In the genomic region with DNA sequence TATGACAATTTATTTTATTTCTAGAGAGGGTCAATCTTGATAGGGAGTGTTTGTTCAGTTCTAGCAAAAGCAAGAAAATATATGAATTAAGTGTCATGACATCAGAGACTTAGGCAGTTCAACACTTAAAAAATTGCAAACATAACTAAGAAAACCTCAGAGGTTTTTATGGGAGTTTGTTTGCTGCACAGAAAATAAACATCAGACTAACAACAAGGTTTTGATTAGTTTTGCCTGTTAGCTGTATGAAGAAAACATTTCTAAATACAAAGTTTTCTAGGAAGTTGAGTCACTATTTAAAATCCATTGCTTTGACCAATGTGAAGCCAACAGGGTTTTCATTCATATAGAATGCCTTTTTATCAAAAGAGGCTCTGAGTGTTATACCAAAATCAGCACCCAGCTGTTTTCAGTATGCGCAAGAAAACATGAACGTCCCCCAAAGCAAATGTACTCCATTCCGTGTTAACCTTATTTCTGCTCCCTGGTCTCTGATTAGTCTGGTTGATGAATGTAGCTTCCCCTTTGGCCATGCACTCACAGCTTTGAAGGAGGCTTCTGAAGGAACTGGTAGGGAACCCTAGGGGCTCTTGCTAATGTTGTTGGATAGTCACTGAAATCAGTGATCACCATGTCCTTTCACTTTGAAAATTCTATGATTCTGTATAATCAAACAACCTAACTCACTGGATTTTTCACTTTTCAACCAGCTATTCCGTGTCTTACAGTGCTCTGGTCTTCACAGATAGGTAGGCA, we compare ENCODE assay signal across 9 cellular contexts.
DNase-seq lines count a peak whose midpoint lies in the region; ATAC-seq and TF ChIP-seq lines count a peak whose summit lies in the region.
"Had no signal": no experiment of that assay in that cellular context is flagged by ENCODE, and none has a peak within 500 bp of the region (broad histone marks: within the 10 kb centered on the region; RNA-seq: fewer than 3 reads in every experiment).

No MANE protein-coding gene starts in this region.

- H3K4ac ChIP-seq in trophoblast cell (ENCODE audit: low read depth, low read length): no peak overlapping the region

- no peak overlapping the region for H3K4me2 ChIP-seq in trophoblast cell (ENCODE audit: low read length)

- peaks cover 3% of the 10 kb centered on the region for H3K4me1 ChIP-seq in colonic mucosa
- H3K4me1 ChIP-seq in trophoblast cell (ENCODE audit: control insufficient read depth in 1 of 2, insufficient read depth in 2 of 2, low read length in 2 of 2): no peaks in the 10 kb centered on the region

- no peak overlapping the region for H2AFZ ChIP-seq in trophoblast cell (ENCODE audit: insufficient read depth, low read length, poor library complexity)

- intact Hi-C loops in colonic mucosa (cut with DNase I): no loop called here

- no peak for TF ChIP-seq POLR2A in GM18505 (IDR thresholded peaks at IDR 0.05; ENCODE audit: borderline replicate concordance, extremely low read depth, insufficient read depth, insufficient read length)

- no peak overlapping the region for H4K8ac ChIP-seq in trophoblast cell (ENCODE audit: low read depth, low read length)

- H3K23ac ChIP-seq in trophoblast cell (ENCODE audit: low read length): no peak overlapping the region

- H3K79me1 ChIP-seq in trophoblast cell (ENCODE audit: low read length): no peaks in the 10 kb centered on the region

- no peak overlapping the region for H3K4me3 ChIP-seq in colonic mucosa
- no peak overlapping the region for H3K4me3 ChIP-seq in trophoblast cell (ENCODE audit: low read depth, low read length)

- no peak overlapping the region for H2BK5ac ChIP-seq in trophoblast cell (ENCODE audit: low read depth, low read length, poor library complexity)

- no peak overlapping the region for H2BK12ac ChIP-seq in trophoblast cell (ENCODE audit: low read length)

- DNase-seq in colonic mucosa: no peak
- DNase-seq in trophoblast cell: no peak
- DNase-seq in cerebellum (ENCODE audit: low spot score): no peak
- DNase-seq in ecto neural progenitor cell (ENCODE audit: low spot score): no peak
- DNase-seq in LoVo (ENCODE audit: low spot score): no peak
- DNase-seq: activated effector memory CD4-positive, alpha-beta T cell treated with anti-CD3 and anti-CD28 coated beads, Interleukin-2, amount 50 U/mL, for 16 hours had no signal

- H2AK5ac ChIP-seq in trophoblast cell (ENCODE audit: low read length): no peak overlapping the region

- H3K9ac ChIP-seq in colonic mucosa (ENCODE audit: low read depth in 2 of 2, low read length in 2 of 2) (no peak overlapping the region), trophoblast cell (ENCODE audit: low read length) (no peak overlapping the region)

- H4K91ac ChIP-seq in trophoblast cell (ENCODE audit: low read depth, low read length): no peak overlapping the region

- H3K27me3 ChIP-seq in colonic mucosa (no peaks in the 10 kb centered on the region), trophoblast cell (ENCODE audit: insufficient read depth, low read length) (no peaks in the 10 kb centered on the region)

- ATAC-seq in GM18505 (IDR thresholded peaks at IDR 0.05; ENCODE audit: unreplicated experiment): peak; percentile 8
- ATAC-seq in GM21390 (IDR thresholded peaks at IDR 0.05; ENCODE audit: unreplicated experiment): peak; percentile 16
- ATAC-seq in HG03354 (IDR thresholded peaks at IDR 0.05; ENCODE audit: poor library complexity, severe bottlenecking, unreplicated experiment): peak; percentile 17

- no peaks in the 10 kb centered on the region for H3K79me2 ChIP-seq in trophoblast cell (ENCODE audit: control insufficient read depth, insufficient read depth, low read length, poor library complexity)

- H4K12ac ChIP-seq in trophoblast cell (ENCODE audit: low read depth, low read length): no peak overlapping the region

- no CpG with 5 or more reads among the region's 4 CpGs for WGBS in trophoblast cell (ENCODE audit: extremely low coverage, insufficient coverage, insufficient read length)

- no peaks in the 10 kb centered on the region for H3K36me3 ChIP-seq in colonic mucosa
- H3K36me3 ChIP-seq in trophoblast cell (ENCODE audit: control insufficient read depth in 1 of 2, insufficient read depth in 2 of 2, low read length in 2 of 2): peaks cover 8 to 11% of the 10 kb centered on the region in 2 experiments

- H2BK120ac ChIP-seq in trophoblast cell (ENCODE audit: insufficient read depth, low read length, poor library complexity): no peak overlapping the region

- peak overlapping the region; percentile 26 for H3K27ac ChIP-seq in colonic mucosa
- H3K27ac ChIP-seq in trophoblast cell (ENCODE audit: low read depth, low read length): no peak overlapping the region

- H3K9me3 ChIP-seq in colonic mucosa (no peaks in the 10 kb centered on the region), trophoblast cell (ENCODE audit: insufficient read depth, low read depth, low read length) (no peaks in the 10 kb centered on the region)

- no peak for TF ChIP-seq CTCF in colonic mucosa (IDR thresholded peaks at IDR 0.05)

- no peak overlapping the region for H3K18ac ChIP-seq in trophoblast cell (ENCODE audit: low read length)

- H3K14ac ChIP-seq in trophoblast cell (ENCODE audit: low read length): no peak overlapping the region
